ENCODE assay signal across 1 cellular context in genomic region chr2:182816856-182817255, GRCh38.
TF ChIP-seq lines count a peak whose summit lies in the region.

No MANE protein-coding gene starts in this region.

TF ChIP-seq in H1, 55 proteins besides CTCF, POLR2A, EP300 and RAD21:
- TF ChIP-seq RBBP5 (IDR thresholded peaks at IDR 0.05; ENCODE audit: borderline replicate concordance, low read depth, low read length), result no peak
- TF ChIP-seq HDAC2 (IDR thresholded peaks at IDR 0.05; ENCODE audit: borderline replicate concordance in 1 of 2, low read depth in 2 of 2, low read length in 2 of 2), result no peak
- TF ChIP-seq CREB1 (IDR thresholded peaks at IDR 0.05), result no peak
- no peak for TF ChIP-seq NANOG (IDR thresholded peaks at IDR 0.05; ENCODE audit: insufficient read depth, low read depth, low read length, poor library complexity, severe bottlenecking)
